In the genomic region with DNA sequence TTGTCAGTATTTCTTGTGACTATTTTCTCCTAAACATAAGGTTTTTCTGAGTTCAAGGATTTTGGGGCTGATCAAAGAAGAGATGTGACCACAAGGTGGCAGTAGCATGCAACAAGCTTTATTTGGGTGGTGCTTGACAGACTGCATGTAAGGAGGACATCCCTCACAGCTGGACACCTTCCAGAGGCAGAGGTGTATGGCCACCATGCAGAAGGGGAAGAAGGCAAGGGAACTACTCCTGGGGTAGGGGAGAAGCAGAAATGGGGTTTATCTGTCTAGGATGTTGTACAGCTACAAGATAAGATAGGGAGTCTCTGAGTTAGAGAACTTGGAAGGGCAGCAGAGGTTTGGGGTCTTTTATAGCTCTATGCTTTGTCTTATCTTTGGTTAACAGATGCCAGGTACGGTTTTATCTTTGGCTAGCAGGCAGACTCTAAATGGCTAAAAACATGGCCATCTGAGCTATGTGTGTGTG, we compare ENCODE assay signal across 8 cellular contexts. TPM values are rescaled to one million over a fixed set of nuclear protein-coding genes. Genes with fewer than 3 reads are reported as not detected.
DNase-seq lines count a peak whose midpoint lies in the region; ATAC-seq and TF ChIP-seq lines count a peak whose summit lies in the region.

No MANE protein-coding gene starts in this region.

- H3K27me3 ChIP-seq in heart right ventricle = no peaks in the 10 kb centered on the region

- POLR2A ChIA-PET in HEK293 (lab: Yijun Ruan, JAX) = interaction anchor here (0.7 to 1.4 kb wide), 4 partner anchors 9 to 271 kb away, joined by 3 to 5 read pairs (median 3); no protein-coding TSS in a partner anchor

- no peak overlapping the region for H3K4me3 ChIP-seq in HEK293 (ENCODE audit: low read depth, low read length)
- H3K4me3 ChIP-seq in heart right ventricle = no peak overlapping the region

- peaks cover 21% of the 10 kb centered on the region for H3K36me3 Mint-ChIP-seq in activated naive CD8-positive, alpha-beta T cell treated with anti-CD3 and anti-CD28 coated beads, Interleukin-2, amount 50 U/mL, for 24 hours (ENCODE audit: low read depth)

- DNase-seq in GM04504 (ENCODE audit: low read depth) (peak; percentile 70), NCI-H1105 (lab: John Stamatoyannopoulos, UW) (peak; percentile 70), SW 1271 (lab: John Stamatoyannopoulos, UW) (peak; percentile 87 to 97), heart right ventricle (peak; percentile 24 to 82), renal cortical epithelial cell (ENCODE audit: low read depth) (peak; percentile 86)
- DNase-seq in activated naive CD8-positive, alpha-beta T cell treated with anti-CD3 and anti-CD28 coated beads, Interleukin-2, amount 50 U/mL, for 24 hours = peak; percentile 74

- no peak overlapping the region for H3K4me3 Mint-ChIP-seq in activated naive CD8-positive, alpha-beta T cell treated with anti-CD3 and anti-CD28 coated beads, Interleukin-2, amount 50 U/mL, for 24 hours

- no peaks in the 10 kb centered on the region for H3K9me3 ChIP-seq in HEK293 (ENCODE audit: control insufficient read depth, insufficient read depth, low read depth, low read length)
- no peaks in the 10 kb centered on the region for H3K9me3 ChIP-seq in heart right ventricle

- H3K27ac Mint-ChIP-seq in activated naive CD8-positive, alpha-beta T cell treated with anti-CD3 and anti-CD28 coated beads, Interleukin-2, amount 50 U/mL, for 24 hours = no peak overlapping the region

- TF ChIP-seq CTCF in HEK293 (tag by site-specific recombination; IDR thresholded peaks at IDR 0.05) (0 out of 2 replicates have a peak, but pooled peaks have one; percentile 27), heart right ventricle (IDR thresholded peaks at IDR 0.05) (peak; percentile 58 to 88 (median 83))

- WGBS in heart right ventricle, 2 donors = 17 to 21% methylated on average over 1 of the region's 1 CpG

- H3K9me3 Mint-ChIP-seq in activated naive CD8-positive, alpha-beta T cell treated with anti-CD3 and anti-CD28 coated beads, Interleukin-2, amount 50 U/mL, for 24 hours = no peaks in the 10 kb centered on the region

- no peaks in the 10 kb centered on the region for H3K4me1 ChIP-seq in HEK293 (ENCODE audit: control insufficient read depth, insufficient read depth, low read length)
- peaks cover 0 to 12% (median 8%) of the 10 kb centered on the region in 9 donors for H3K4me1 ChIP-seq in heart right ventricle

- no peaks in the 10 kb centered on the region for H3K27me3 Mint-ChIP-seq in activated naive CD8-positive, alpha-beta T cell treated with anti-CD3 and anti-CD28 coated beads, Interleukin-2, amount 50 U/mL, for 24 hours

- intact Hi-C loops in heart right ventricle (cut with DNase I) = loop anchor here (1.0 to 5.0 kb wide), 7 partner anchors 50 to 325 kb away; no protein-coding TSS in a partner anchor

- H3K27ac ChIP-seq in HEK293 (ENCODE audit: extremely low read depth, low read depth, low read length) (no peak overlapping the region), heart right ventricle (no peak overlapping the region)

- CTCF ChIA-PET in HEK293 (lab: Yijun Ruan, JAX) = interaction anchor here (0.5 to 3.3 kb wide), 43 partner anchors 8 to 442 kb away, joined by 3 to 33 read pairs (median 4); a partner anchor contains a TSS

- H3K4me1 Mint-ChIP-seq in activated naive CD8-positive, alpha-beta T cell treated with anti-CD3 and anti-CD28 coated beads, Interleukin-2, amount 50 U/mL, for 24 hours = peaks cover 51% of the 10 kb centered on the region

- H3K36me3 ChIP-seq in HEK293 (ENCODE audit: control insufficient read depth in 2 of 2, insufficient read depth in 1 of 2, low read length in 2 of 2) = no peaks in the 10 kb centered on the region
- peaks cover 0 to 20% (median 6%) of the 10 kb centered on the region in 9 donors for H3K36me3 ChIP-seq in heart right ventricle

- peak; percentile 46 for ATAC-seq in activated naive CD8-positive, alpha-beta T cell treated with anti-CD3 and anti-CD28 coated beads, Interleukin-2, amount 50 U/mL, for 24 hours
- ATAC-seq in heart right ventricle (peak; percentile 43 to 74 (median 63)), GM19328 (IDR thresholded peaks at IDR 0.05; ENCODE audit: unreplicated experiment) (no peak)

TF ChIP-seq in HEK293, 187 proteins besides CTCF, POLR2A, EP300 and RAD21:
- no peak for TF ChIP-seq SP2 (tag by site-specific recombination; IDR thresholded peaks at IDR 0.05)
- TF ChIP-seq, protein P1, sequence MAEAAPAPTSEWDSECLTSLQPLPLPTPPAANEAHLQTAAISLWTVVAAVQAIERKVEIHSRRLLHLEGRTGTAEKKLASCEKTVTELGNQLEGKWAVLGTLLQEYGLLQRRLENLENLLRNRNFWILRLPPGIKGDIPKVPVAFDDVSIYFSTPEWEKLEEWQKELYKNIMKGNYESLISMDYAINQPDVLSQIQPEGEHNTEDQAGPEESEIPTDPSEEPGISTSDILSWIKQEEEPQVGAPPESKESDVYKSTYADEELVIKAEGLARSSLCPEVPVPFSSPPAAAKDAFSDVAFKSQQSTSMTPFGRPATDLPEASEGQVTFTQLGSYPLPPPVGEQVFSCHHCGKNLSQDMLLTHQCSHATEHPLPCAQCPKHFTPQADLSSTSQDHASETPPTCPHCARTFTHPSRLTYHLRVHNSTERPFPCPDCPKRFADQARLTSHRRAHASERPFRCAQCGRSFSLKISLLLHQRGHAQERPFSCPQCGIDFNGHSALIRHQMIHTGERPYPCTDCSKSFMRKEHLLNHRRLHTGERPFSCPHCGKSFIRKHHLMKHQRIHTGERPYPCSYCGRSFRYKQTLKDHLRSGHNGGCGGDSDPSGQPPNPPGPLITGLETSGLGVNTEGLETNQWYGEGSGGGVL (tag by site-specific recombination; IDR thresholded peaks at IDR 0.05) = no peak
- TF ChIP-seq ZNF654 (tag by site-specific recombination; IDR thresholded peaks at IDR 0.05; ENCODE audit: low read depth) = peak; percentile 77
- no peak for TF ChIP-seq ZNF394 (tag by site-specific recombination; IDR thresholded peaks at IDR 0.05; ENCODE audit: borderline replicate concordance)
- peak; percentile 100 for TF ChIP-seq MZF1 (tag by site-specific recombination; IDR thresholded peaks at IDR 0.05; ENCODE audit: borderline replicate concordance)
- TF ChIP-seq, protein P2, sequence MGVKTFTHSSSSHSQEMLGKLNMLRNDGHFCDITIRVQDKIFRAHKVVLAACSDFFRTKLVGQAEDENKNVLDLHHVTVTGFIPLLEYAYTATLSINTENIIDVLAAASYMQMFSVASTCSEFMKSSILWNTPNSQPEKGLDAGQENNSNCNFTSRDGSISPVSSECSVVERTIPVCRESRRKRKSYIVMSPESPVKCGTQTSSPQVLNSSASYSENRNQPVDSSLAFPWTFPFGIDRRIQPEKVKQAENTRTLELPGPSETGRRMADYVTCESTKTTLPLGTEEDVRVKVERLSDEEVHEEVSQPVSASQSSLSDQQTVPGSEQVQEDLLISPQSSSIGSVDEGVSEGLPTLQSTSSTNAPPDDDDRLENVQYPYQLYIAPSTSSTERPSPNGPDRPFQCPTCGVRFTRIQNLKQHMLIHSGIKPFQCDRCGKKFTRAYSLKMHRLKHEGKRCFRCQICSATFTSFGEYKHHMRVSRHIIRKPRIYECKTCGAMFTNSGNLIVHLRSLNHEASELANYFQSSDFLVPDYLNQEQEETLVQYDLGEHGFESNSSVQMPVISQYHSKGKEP (tag by site-specific recombination; IDR thresholded peaks at IDR 0.05) = no peak
- TF ChIP-seq WT1 (tag by site-specific recombination; IDR thresholded peaks at IDR 0.05) = 0 out of 2 replicates have a peak, but pooled peaks have one; percentile 15
- TF ChIP-seq OVOL3 (tag by site-specific recombination; IDR thresholded peaks at IDR 0.05) = no peak
- peak; percentile 58; the same call in 1 of the 2 replicates for TF ChIP-seq ZNF2 (tag by site-specific recombination; IDR thresholded peaks at IDR 0.05)
TF ChIP-seq in HEK293: peak in this region for 4.

RNA-seq across cellular contexts. Expression of a gene that starts 5.1 kb away (rescaled TPM):
- 10 to 100 TPM; 25.4 to 39.7 (median 28.6) TPM for total RNA-seq in heart right ventricle
- 10 to 100 TPM; 20.2 to 26.6 TPM for polyA plus RNA-seq in heart right ventricle
- total RNA-seq in renal cortical epithelial cell = 125 and 146 TPM in 2 replicates

RNA-seq across cellular contexts. Expression of a gene that starts 24.6 kb away (rescaled TPM):
- 10 to 100 TPM in 3 of 10 donors, 1 to 10 TPM in 7; 1.5 to 16.5 (median 5.7) TPM for total RNA-seq in heart right ventricle
- polyA plus RNA-seq in heart right ventricle = 1 to 10 TPM; 1.1 to 6.0 TPM
- total RNA-seq in renal cortical epithelial cell = 69.9 and 130 TPM in 2 replicates
